In genomic region chr17:46772013-46772878, GRCh38 we compare ENCODE assay signal across 8 cellular contexts. TPM values are rescaled to one million over a fixed set of nuclear protein-coding genes. Genes with fewer than 3 reads are reported as not detected.
DNase-seq lines count a peak whose midpoint lies in the region; ATAC-seq and TF ChIP-seq lines count a peak whose summit lies in the region.

No MANE protein-coding gene starts in this region.

- BruUV-seq in OCI-LY7 (replicated peaks; lab: Mats Ljungman, UMichigan): no TSS peak

- peak overlapping the region; percentile 56 for H3K4me3 ChIP-seq in GM12864 (ENCODE audit: low read depth, low read length)
- peak overlapping the region; percentile 68 for H3K4me3 ChIP-seq in OCI-LY7 (ENCODE audit: low read depth, low read length, poor library complexity, severe bottlenecking)
- peak overlapping the region; percentile 55 for H3K4me3 ChIP-seq in choroid plexus epithelial cell (ENCODE audit: low read depth, low read length)
- H3K4me3 ChIP-seq in upper lobe of left lung: peak overlapping the region in 3 of 4 donors; percentile 53 to 63 (median 58)

- POLR2A ChIA-PET in OCI-LY7 (lab: Charles Lee): no interaction called here

- no peaks in the 10 kb centered on the region for H4K20me1 ChIP-seq in OCI-LY7 (ENCODE audit: insufficient read depth, low read length)

- no peaks in the 10 kb centered on the region for H3K9me2 ChIP-seq in OCI-LY7 (ENCODE audit: insufficient read depth, low read length)

- intact Hi-C loops in OCI-LY7 (cut with micrococcal nuclease; ENCODE audit: unreplicated experiment): no loop called here

- ATAC-seq in upper lobe of left lung (ENCODE audit: low FRiP score in 2 of 2) (peak in 1 of 2 donors; percentile 2), HG02885 (IDR thresholded peaks at IDR 0.05; ENCODE audit: poor library complexity, unreplicated experiment) (no peak), HG02938 (IDR thresholded peaks at IDR 0.05; ENCODE audit: unreplicated experiment) (no peak)

- no peaks in the 10 kb centered on the region for H3K9me3 ChIP-seq in OCI-LY7 (ENCODE audit: low read length)
- H3K9me3 ChIP-seq in upper lobe of left lung: no peaks in the 10 kb centered on the region

- DNase-seq in GM12864 (ENCODE audit: low read depth): no peak
- no peak for DNase-seq in OCI-LY7 (ENCODE audit: low spot score)
- no peak for DNase-seq in choroid plexus epithelial cell (ENCODE audit: low read depth)
- peak; percentile 13 to 21 for DNase-seq in lung microvascular endothelial cell (ENCODE audit: low read depth in 2 of 2)
- peak in 1 of 2 donors; percentile 52 for DNase-seq in upper lobe of left lung

- H3K4me1 ChIP-seq in OCI-LY7 (ENCODE audit: insufficient read depth, low read length, poor library complexity, severe bottlenecking) (peaks cover 39% of the 10 kb centered on the region), upper lobe of left lung (peaks cover 13 to 41% (median 29%) of the 10 kb centered on the region in 4 donors)

- H3K36me3 ChIP-seq in OCI-LY7 (ENCODE audit: insufficient read depth, low read length) (no peaks in the 10 kb centered on the region), upper lobe of left lung (no peaks in the 10 kb centered on the region)

- H3K27me3 ChIP-seq in upper lobe of left lung: peaks cover 0 to 30% (median 7%) of the 10 kb centered on the region in 4 donors

- peak overlapping the region; percentile 80 for H3K4me2 ChIP-seq in OCI-LY7 (ENCODE audit: low read length)

- 8 to 13% methylated on average over 18 to 27 of the region's 60 CpGs for WGBS in upper lobe of left lung, 2 donors

- peak overlapping the region; percentile 65 for H3K27ac ChIP-seq in 22Rv1
- no peak overlapping the region for H3K27ac ChIP-seq in OCI-LY7 (ENCODE audit: low read depth, low read length, poor library complexity, severe bottlenecking)
- H3K27ac ChIP-seq in upper lobe of left lung: peak overlapping the region in 3 of 4 donors; percentile 49 to 58 (median 56)

- CTCF ChIA-PET in OCI-LY7 (lab: Charles Lee; ENCODE audit: unreplicated experiment): no interaction called here

- peak in 1 of 4 donors; percentile 23 for TF ChIP-seq POLR2A in upper lobe of left lung (IDR thresholded peaks at IDR 0.05)

- no peak for TF ChIP-seq EP300 in upper lobe of left lung (IDR thresholded peaks at IDR 0.05)

- peak overlapping the region; percentile 85; the same call in 1 of the 2 replicates for H2AFZ ChIP-seq in OCI-LY7 (ENCODE audit: low read length)

- TF ChIP-seq CTCF in 22Rv1 (IDR thresholded peaks at IDR 0.05): no peak
- no peak for TF ChIP-seq CTCF in GM12864 (IDR thresholded peaks at IDR 0.05; ENCODE audit: low read depth, low read length, missing control alignments)
- TF ChIP-seq CTCF in OCI-LY7 (conservative IDR thresholded peaks at IDR 0.05; ENCODE audit: low read length): no peak
- TF ChIP-seq CTCF in choroid plexus epithelial cell (conservative IDR thresholded peaks at IDR 0.05; ENCODE audit: low read depth, low read length): no peak
- no peak for TF ChIP-seq CTCF in upper lobe of left lung (IDR thresholded peaks at IDR 0.05)

- H3K79me2 ChIP-seq in OCI-LY7 (ENCODE audit: insufficient read depth, low read depth, low read length): no peaks in the 10 kb centered on the region

RNA-seq across cellular contexts. Expression of gene WNT3, which starts 46.2 kb away (rescaled TPM):
- total RNA-seq in OCI-LY7 (2014; rRNA removed; shearing (Covaris generic)): 4.9 and 5.6 TPM in 2 replicates
- total RNA-seq in OCI-LY7 (2022): 5.1 and 5.5 TPM in 2 replicates
- 0.79 and 1.1 TPM in 2 replicates for total RNA-seq in lung microvascular endothelial cell
- 1 to 10 TPM; 1.1 to 4.6 (median 1.9) TPM for total RNA-seq in upper lobe of left lung

Comparison
In these comparisons a context has a peak if more than half of its experiments do, and no peak if none do; other contexts are left out.
1. DNase-seq: peak in lung microvascular endothelial cell (2 of 2); none in GM12864 (single experiment), OCI-LY7 (single experiment) and choroid plexus epithelial cell (single experiment).
2. Peak in every context shown above with its lines, with median percentiles within 50 percentile points of each other: H3K4me3 ChIP-seq.